Comparison of ENCODE assay signal across 8 cellular contexts in the genomic region with DNA sequence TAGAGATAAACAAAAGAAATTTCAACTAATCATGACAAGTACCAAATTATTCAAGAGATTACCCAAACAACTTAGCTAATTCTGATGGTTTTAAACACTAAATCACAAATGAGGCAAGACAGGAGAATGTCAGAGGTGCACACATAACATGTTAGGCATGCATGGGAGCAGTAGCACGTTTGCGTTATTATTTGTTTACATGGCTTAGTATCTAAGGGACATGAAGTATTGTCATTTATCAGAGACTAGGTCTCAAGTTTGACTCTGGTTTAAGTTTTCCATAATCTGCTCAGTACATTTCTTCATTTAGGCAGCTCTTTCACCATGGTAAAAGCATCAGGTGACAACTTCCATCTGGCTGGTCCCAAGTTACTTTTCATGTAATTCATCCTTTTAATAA.
"Had no signal": no experiment of that assay in that cellular context is flagged by ENCODE, and none has a peak within 500 bp of the region (broad histone marks: within the 10 kb centered on the region; RNA-seq: fewer than 3 reads in every experiment).

No MANE protein-coding gene starts in this region.

- H3K4me2 ChIP-seq: GM23338 had no signal

- H3K36me3 ChIP-seq: HAP-1 had no signal

- H3K4me1 ChIP-seq: HAP-1 had no signal

- DNase-seq: H7, HFFc6, IMR-90 had no signal

- H2AFZ ChIP-seq: GM23338 had no signal

- H3K4me3 ChIP-seq: GM23338, HAP-1 had no signal

- H3K27ac ChIP-seq: HL-60 had no signal

- FAIRE-seq: H1 had no signal

- ATAC-seq: GM23338, HCT116 had no signal

- H3K9me3 ChIP-seq: HAP-1 had no signal
